In genomic region chr11:66312549-66313320, GRCh38 we compare ENCODE assay signal across 1 cellular context.
A peak's percentile ranks its signal among the peaks of the same experiment; 100 is the strongest.
TF ChIP-seq lines count a peak whose summit lies in the region.

No MANE protein-coding gene starts in this region.

TF ChIP-seq in HepG2, 621 proteins besides CTCF, POLR2A, EP300 and RAD21 (continues in another document):
- TF ChIP-seq, protein P1, sequence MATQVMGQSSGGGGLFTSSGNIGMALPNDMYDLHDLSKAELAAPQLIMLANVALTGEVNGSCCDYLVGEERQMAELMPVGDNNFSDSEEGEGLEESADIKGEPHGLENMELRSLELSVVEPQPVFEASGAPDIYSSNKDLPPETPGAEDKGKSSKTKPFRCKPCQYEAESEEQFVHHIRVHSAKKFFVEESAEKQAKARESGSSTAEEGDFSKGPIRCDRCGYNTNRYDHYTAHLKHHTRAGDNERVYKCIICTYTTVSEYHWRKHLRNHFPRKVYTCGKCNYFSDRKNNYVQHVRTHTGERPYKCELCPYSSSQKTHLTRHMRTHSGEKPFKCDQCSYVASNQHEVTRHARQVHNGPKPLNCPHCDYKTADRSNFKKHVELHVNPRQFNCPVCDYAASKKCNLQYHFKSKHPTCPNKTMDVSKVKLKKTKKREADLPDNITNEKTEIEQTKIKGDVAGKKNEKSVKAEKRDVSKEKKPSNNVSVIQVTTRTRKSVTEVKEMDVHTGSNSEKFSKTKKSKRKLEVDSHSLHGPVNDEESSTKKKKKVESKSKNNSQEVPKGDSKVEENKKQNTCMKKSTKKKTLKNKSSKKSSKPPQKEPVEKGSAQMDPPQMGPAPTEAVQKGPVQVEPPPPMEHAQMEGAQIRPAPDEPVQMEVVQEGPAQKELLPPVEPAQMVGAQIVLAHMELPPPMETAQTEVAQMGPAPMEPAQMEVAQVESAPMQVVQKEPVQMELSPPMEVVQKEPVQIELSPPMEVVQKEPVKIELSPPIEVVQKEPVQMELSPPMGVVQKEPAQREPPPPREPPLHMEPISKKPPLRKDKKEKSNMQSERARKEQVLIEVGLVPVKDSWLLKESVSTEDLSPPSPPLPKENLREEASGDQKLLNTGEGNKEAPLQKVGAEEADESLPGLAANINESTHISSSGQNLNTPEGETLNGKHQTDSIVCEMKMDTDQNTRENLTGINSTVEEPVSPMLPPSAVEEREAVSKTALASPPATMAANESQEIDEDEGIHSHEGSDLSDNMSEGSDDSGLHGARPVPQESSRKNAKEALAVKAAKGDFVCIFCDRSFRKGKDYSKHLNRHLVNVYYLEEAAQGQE (IDR thresholded peaks at IDR 0.05; ENCODE audit: borderline replicate concordance in 1 of 2, low read depth in 1 of 2, low read length in 2 of 2), result peak in 1 of 2 experiments; percentile 22; a peak in 1 of 4 replicates
- no peak for TF ChIP-seq SOX13 (IDR thresholded peaks at IDR 0.05)
- peak in 1 of 2 experiments; percentile 32; a peak in 1 of 4 replicates for TF ChIP-seq SOX13 (CRISPR knock-in tag; conservative IDR thresholded peaks at IDR 0.05 in 1 of 2, IDR thresholded peaks at IDR 0.05 in 1 of 2)
- peak; percentile 62 for TF ChIP-seq POLR2AphosphoS5 (IDR thresholded peaks at IDR 0.05; ENCODE audit: low read depth, low read length)
- TF ChIP-seq NFKBIZ (CRISPR knock-in tag; IDR thresholded peaks at IDR 0.05), result 0 out of 2 replicates have a peak, but pooled peaks have one; percentile 22
- TF ChIP-seq RBFOX2 (IDR thresholded peaks at IDR 0.05; ENCODE audit: low read depth, low read length), result peak; percentile 49
- TF ChIP-seq, protein P2, sequence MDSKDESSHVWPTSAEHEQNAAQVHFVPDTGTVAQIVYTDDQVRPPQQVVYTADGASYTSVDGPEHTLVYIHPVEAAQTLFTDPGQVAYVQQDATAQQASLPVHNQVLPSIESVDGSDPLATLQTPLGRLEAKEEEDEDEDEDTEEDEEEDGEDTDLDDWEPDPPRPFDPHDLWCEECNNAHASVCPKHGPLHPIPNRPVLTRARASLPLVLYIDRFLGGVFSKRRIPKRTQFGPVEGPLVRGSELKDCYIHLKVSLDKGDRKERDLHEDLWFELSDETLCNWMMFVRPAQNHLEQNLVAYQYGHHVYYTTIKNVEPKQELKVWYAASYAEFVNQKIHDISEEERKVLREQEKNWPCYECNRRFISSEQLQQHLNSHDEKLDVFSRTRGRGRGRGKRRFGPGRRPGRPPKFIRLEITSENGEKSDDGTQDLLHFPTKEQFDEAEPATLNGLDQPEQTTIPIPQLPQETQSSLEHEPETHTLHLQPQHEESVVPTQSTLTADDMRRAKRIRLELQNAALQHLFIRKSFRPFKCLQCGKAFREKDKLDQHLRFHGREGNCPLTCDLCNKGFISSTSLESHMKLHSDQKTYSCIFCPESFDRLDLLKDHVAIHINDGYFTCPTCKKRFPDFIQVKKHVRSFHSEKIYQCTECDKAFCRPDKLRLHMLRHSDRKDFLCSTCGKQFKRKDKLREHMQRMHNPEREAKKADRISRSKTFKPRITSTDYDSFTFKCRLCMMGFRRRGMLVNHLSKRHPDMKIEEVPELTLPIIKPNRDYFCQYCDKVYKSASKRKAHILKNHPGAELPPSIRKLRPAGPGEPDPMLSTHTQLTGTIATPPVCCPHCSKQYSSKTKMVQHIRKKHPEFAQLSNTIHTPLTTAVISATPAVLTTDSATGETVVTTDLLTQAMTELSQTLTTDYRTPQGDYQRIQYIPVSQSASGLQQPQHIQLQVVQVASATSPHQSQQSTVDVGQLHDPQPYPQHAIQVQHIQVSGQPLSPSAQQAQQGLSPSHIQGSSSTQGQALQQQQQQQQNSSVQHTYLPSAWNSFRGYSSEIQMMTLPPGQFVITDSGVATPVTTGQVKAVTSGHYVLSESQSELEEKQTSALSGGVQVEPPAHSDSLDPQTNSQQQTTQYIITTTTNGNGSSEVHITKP (CRISPR knock-in tag; IDR thresholded peaks at IDR 0.05; ENCODE audit: low read depth), result 0 out of 2 replicates have a peak, but pooled peaks have one; percentile 14
- TF ChIP-seq ZNF264 (CRISPR knock-in tag; IDR thresholded peaks at IDR 0.05), result 0 out of 2 replicates have a peak, but pooled peaks have one; percentile 50
- TF ChIP-seq ELF3 (CRISPR knock-in tag; IDR thresholded peaks at IDR 0.05), result 0 out of 2 replicates have a peak, but pooled peaks have one; percentile 13
- TF ChIP-seq MAX (IDR thresholded peaks at IDR 0.05), result peak; percentile 71
- 0 out of 2 replicates have a peak, but pooled peaks have one; percentile 41 for TF ChIP-seq ZBTB37 (CRISPR knock-in tag; IDR thresholded peaks at IDR 0.05)
- TF ChIP-seq, protein P3, sequence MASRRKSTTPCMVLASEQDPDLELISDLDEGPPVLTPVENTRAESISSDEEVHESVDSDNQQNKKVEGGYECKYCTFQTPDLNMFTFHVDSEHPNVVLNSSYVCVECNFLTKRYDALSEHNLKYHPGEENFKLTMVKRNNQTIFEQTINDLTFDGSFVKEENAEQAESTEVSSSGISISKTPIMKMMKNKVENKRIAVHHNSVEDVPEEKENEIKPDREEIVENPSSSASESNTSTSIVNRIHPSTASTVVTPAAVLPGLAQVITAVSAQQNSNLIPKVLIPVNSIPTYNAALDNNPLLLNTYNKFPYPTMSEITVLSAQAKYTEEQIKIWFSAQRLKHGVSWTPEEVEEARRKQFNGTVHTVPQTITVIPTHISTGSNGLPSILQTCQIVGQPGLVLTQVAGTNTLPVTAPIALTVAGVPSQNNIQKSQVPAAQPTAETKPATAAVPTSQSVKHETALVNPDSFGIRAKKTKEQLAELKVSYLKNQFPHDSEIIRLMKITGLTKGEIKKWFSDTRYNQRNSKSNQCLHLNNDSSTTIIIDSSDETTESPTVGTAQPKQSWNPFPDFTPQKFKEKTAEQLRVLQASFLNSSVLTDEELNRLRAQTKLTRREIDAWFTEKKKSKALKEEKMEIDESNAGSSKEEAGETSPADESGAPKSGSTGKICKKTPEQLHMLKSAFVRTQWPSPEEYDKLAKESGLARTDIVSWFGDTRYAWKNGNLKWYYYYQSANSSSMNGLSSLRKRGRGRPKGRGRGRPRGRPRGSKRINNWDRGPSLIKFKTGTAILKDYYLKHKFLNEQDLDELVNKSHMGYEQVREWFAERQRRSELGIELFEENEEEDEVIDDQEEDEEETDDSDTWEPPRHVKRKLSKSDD (CRISPR knock-in tag; IDR thresholded peaks at IDR 0.05; ENCODE audit: low read depth), result no peak
- peak; percentile 55 for TF ChIP-seq MED1 (CRISPR knock-in tag; IDR thresholded peaks at IDR 0.05)
- peak; percentile 80 for TF ChIP-seq ZFX (CRISPR knock-in tag; IDR thresholded peaks at IDR 0.05; ENCODE audit: low read depth)
- TF ChIP-seq THAP11 (CRISPR knock-in tag; IDR thresholded peaks at IDR 0.05), result peak; percentile 40; the same call in 1 of the 2 replicates
- peak; percentile 2; the same call in 1 of the 2 replicates for TF ChIP-seq NFKB2 (CRISPR knock-in tag; IDR thresholded peaks at IDR 0.05; ENCODE audit: borderline replicate concordance)
- TF ChIP-seq ZSCAN21 (CRISPR knock-in tag; IDR thresholded peaks at IDR 0.05; ENCODE audit: borderline replicate concordance), result 0 out of 2 replicates have a peak, but pooled peaks have one; percentile 8
- TF ChIP-seq ZBTB42 (CRISPR knock-in tag; IDR thresholded peaks at IDR 0.05), result no peak
- TF ChIP-seq ZHX2 (IDR thresholded peaks at IDR 0.05; ENCODE audit: low read depth), result no peak
- 0 out of 2 replicates have a peak, but pooled peaks have one; percentile 30 for TF ChIP-seq ZHX2 (CRISPR knock-in tag; IDR thresholded peaks at IDR 0.05; ENCODE audit: borderline replicate concordance)
- TF ChIP-seq PCBP2 (optimal IDR thresholded peaks at IDR 0.05; ENCODE audit: low read depth, low read length, poor library complexity, severe bottlenecking), result no peak
- TF ChIP-seq NFIC (IDR thresholded peaks at IDR 0.05; ENCODE audit: low read length), result no peak
- TF ChIP-seq MIER2 (CRISPR knock-in tag; IDR thresholded peaks at IDR 0.05), result peak; percentile 43; the same call in 1 of the 2 replicates
- no peak; the same call in 1 of the 2 replicates for TF ChIP-seq SRY (CRISPR knock-in tag; IDR thresholded peaks at IDR 0.05)
- TF ChIP-seq TCF12 (IDR thresholded peaks at IDR 0.05), result no peak
- 0 out of 2 replicates have a peak, but pooled peaks have one; percentile 81 for TF ChIP-seq TCF12 (CRISPR knock-in tag; IDR thresholded peaks at IDR 0.05)
- 0 out of 2 replicates have a peak, but pooled peaks have one; percentile 28 for TF ChIP-seq ZNF616 (CRISPR knock-in tag; IDR thresholded peaks at IDR 0.05; ENCODE audit: low read depth)
- TF ChIP-seq HOXA5 (CRISPR knock-in tag; IDR thresholded peaks at IDR 0.05), result peak; percentile 58; the same call in 1 of the 2 replicates
- peak; percentile 82 for TF ChIP-seq ZFY (CRISPR knock-in tag; IDR thresholded peaks at IDR 0.05)
- peak; percentile 16; the same call in 1 of the 2 replicates for TF ChIP-seq RFXAP (CRISPR knock-in tag; IDR thresholded peaks at IDR 0.05; ENCODE audit: borderline replicate concordance)
- peak; percentile 67 for TF ChIP-seq MED8 (CRISPR knock-in tag; IDR thresholded peaks at IDR 0.05; ENCODE audit: insufficient replicate concordance)
- TF ChIP-seq JARID2 (CRISPR knock-in tag; IDR thresholded peaks at IDR 0.05; ENCODE audit: insufficient replicate concordance), result peak; percentile 18
- peak; percentile 7; the same call in 1 of the 2 replicates for TF ChIP-seq GABPB1 (CRISPR knock-in tag; IDR thresholded peaks at IDR 0.05)
- peak; percentile 69 for TF ChIP-seq ZKSCAN5 (CRISPR knock-in tag; IDR thresholded peaks at IDR 0.05)
- peak; percentile 30 for TF ChIP-seq PATZ1 (CRISPR knock-in tag; IDR thresholded peaks at IDR 0.05)
- TF ChIP-seq ELF1 (CRISPR knock-in tag; IDR thresholded peaks at IDR 0.05), result no peak
- TF ChIP-seq HDAC2 (CRISPR knock-in tag; IDR thresholded peaks at IDR 0.05), result 0 out of 2 replicates have a peak, but pooled peaks have one; percentile 6
